In the genomic region with DNA sequence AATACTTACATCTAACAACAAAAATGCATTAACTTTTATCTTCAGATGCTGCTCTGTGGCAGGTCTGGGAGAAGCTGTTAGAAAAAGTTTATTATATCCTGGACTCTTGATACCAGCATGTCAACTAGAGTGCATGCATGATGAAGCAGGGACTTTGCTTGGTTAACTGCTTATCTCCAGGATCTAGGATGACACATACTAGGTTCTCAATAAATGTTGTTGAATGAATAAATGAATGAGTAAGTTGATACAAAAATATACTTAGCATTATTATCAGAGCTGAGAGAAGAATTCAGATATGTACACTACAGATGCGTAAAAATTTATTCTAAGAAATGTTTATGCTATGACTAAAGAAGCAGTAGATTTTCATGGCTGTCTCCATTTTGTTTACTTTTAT, we compare ENCODE assay signal across 19 cellular contexts.
"Had no signal": no experiment of that assay in that cellular context is flagged by ENCODE, and none has a peak within 500 bp of the region (broad histone marks: within the 10 kb centered on the region; RNA-seq: fewer than 3 reads in every experiment).

No MANE protein-coding gene starts in this region.

- ATAC-seq: heart right ventricle; left lobe of liver; mucosa of descending colon; naive thymus-derived CD8-positive, alpha-beta T cell; sciatic nerve had no signal

- H3K36me3 ChIP-seq: colonic mucosa, heart right ventricle, spleen, stomach, thoracic aorta, transverse colon had no signal

- H3K27me3 ChIP-seq: colonic mucosa, heart right ventricle, spleen, stomach, transverse colon had no signal

- DNase-seq: colonic mucosa; dermis blood vessel endothelial cell; heart right ventricle; hypothalamus; kidney glomerular epithelial cell; mucosa of descending colon; naive thymus-derived CD8-positive, alpha-beta T cell; posterior cingulate gyrus; spleen; stimulated activated CD4-positive, alpha-beta T cell treated with anti-CD3 and anti-CD28 coated beads, Interleukin-15, amount 100 ng/mL, for 24 hours; stimulated activated CD4-positive, alpha-beta T cell treated with anti-CD3 and anti-CD28 coated beads, Interleukin-1b, Interleukin-23, amount 100 ng/mL, for 48 hours; stimulated activated CD4-positive, alpha-beta T cell treated with anti-CD3 and anti-CD28 coated beads, Interleukin-4, amount 100 ng/mL, for 4 hours; stimulated activated naive CD4-positive, alpha-beta T cell; stomach; substantia nigra; transverse colon had no signal

- H3K27ac ChIP-seq: colonic mucosa, heart right ventricle, spleen, stomach, thoracic aorta, transverse colon had no signal

- H3K4me3 ChIP-seq: colonic mucosa, heart right ventricle, mucosa of descending colon, spleen, stomach, thoracic aorta, transverse colon had no signal
